ENCODE assay signal across 8 cellular contexts in genomic region chr1:198156745-198157240, GRCh38. TPM values are rescaled to one million over a fixed set of nuclear protein-coding genes. Genes with fewer than 3 reads are reported as not detected.
DNase-seq lines count a peak whose midpoint lies in the region; ATAC-seq and TF ChIP-seq lines count a peak whose summit lies in the region.

NEK7 (plus strand) TSS chr1:198156998; CDS start chr1:198232581, 75,583 bp downstream.

- H3K4me1 Mint-ChIP-seq in activated T-cell treated with anti-CD3 and anti-CD28 coated beads, Interleukin-2, amount 50 U/mL, for 24 hours (ENCODE audit: low read depth) = peaks cover 30% of the 10 kb centered on the region

- H3K4me1 ChIP-seq in HUES6 (ENCODE audit: control insufficient read depth, insufficient read depth, low read length) = peaks cover 19% of the 10 kb centered on the region
- H3K4me1 ChIP-seq in OCI-LY1 (ENCODE audit: insufficient read depth, low read length, severe bottlenecking) = peaks cover 30% of the 10 kb centered on the region
- peaks cover 22% of the 10 kb centered on the region for H3K4me1 ChIP-seq in mononuclear cell (ENCODE audit: insufficient read depth, low read length)

- H3K4me3 ChIP-seq in HUES6 (ENCODE audit: low read depth, low read length) (peak within 1 kb of the TSS; percentile 97), OCI-LY1 (ENCODE audit: low read depth, low read length, poor library complexity, severe bottlenecking) (peak within 1 kb of the TSS; percentile 85), epithelial cell of proximal tubule (ENCODE audit: low read depth, low read length) (peak within 1 kb of the TSS; percentile 84), mononuclear cell (ENCODE audit: low read length) (peak within 1 kb of the TSS; percentile 86)

- peaks cover 24% of the 10 kb centered on the region for H3K79me2 ChIP-seq in OCI-LY1 (ENCODE audit: insufficient read depth, low read length)

- H3K4me2 ChIP-seq in OCI-LY1 (ENCODE audit: low read length) = peak within 1 kb of the TSS; percentile 80

- H4K20me1 ChIP-seq in OCI-LY1 (ENCODE audit: insufficient read depth, low read length) = no peaks in the 10 kb centered on the region

- no peak for TF ChIP-seq CTCF in OCI-LY1 (IDR thresholded peaks at IDR 0.05; ENCODE audit: low read length)
- no peak for TF ChIP-seq CTCF in epithelial cell of proximal tubule (conservative IDR thresholded peaks at IDR 0.05; ENCODE audit: low read depth, low read length)

- H3K27me3 ChIP-seq in HUES6 (ENCODE audit: control insufficient read depth, insufficient read depth, low read length) = no peaks in the 10 kb centered on the region
- no peaks in the 10 kb centered on the region for H3K27me3 ChIP-seq in OCI-LY1 (ENCODE audit: insufficient read depth, low read length)
- no peaks in the 10 kb centered on the region for H3K27me3 ChIP-seq in mononuclear cell (ENCODE audit: insufficient read depth, low read length)

- DNase-seq in DMS 273 (lab: John Stamatoyannopoulos, UW; ENCODE audit: unreplicated experiment) (peak; percentile 93), epithelial cell of proximal tubule (ENCODE audit: low read depth) (no peak)
- DNase-seq in activated T-cell treated with anti-CD3 and anti-CD28 coated beads, Interleukin-2, amount 50 U/mL, for 24 hours = peak; percentile 85
- DNase-seq in stimulated activated naive CD4-positive, alpha-beta T cell treated with Interleukin-2 at 50 U/mL for 16 hours (lab: John Stamatoyannopoulos, UW) = peak; percentile 49

- H3F3A ChIP-seq in OCI-LY1 (ENCODE audit: insufficient read depth, low read length) = no peaks in the 10 kb centered on the region

- peak; percentile 48 for ATAC-seq in GM21515 (IDR thresholded peaks at IDR 0.05; ENCODE audit: unreplicated experiment)

- peaks cover 18% of the 10 kb centered on the region for H3K36me3 Mint-ChIP-seq in activated T-cell treated with anti-CD3 and anti-CD28 coated beads, Interleukin-2, amount 50 U/mL, for 24 hours (ENCODE audit: low read depth)

- no peaks in the 10 kb centered on the region for H3K36me3 ChIP-seq in HUES6 (ENCODE audit: control insufficient read depth, insufficient read depth, low read length)
- no peaks in the 10 kb centered on the region for H3K36me3 ChIP-seq in OCI-LY1 (ENCODE audit: insufficient read depth, low read length)

- peak within 1 kb of the TSS; percentile 84; the same call in 1 of the 2 replicates for H3K27ac ChIP-seq in HUES6 (ENCODE audit: low read depth, low read length)
- H3K27ac ChIP-seq in OCI-LY1 (ENCODE audit: low read depth, low read length, poor library complexity, severe bottlenecking) = peak within 1 kb of the TSS; percentile 62

- H3K9ac ChIP-seq in HUES6 (ENCODE audit: low read length) (peak within 1 kb of the TSS; percentile 63), OCI-LY1 (ENCODE audit: low read length) (peak within 1 kb of the TSS; percentile 83)

- H3K9me3 ChIP-seq in HUES6 (ENCODE audit: control insufficient read depth, insufficient read depth, low read depth, low read length) (no peaks in the 10 kb centered on the region), OCI-LY1 (ENCODE audit: low read length) (no peaks in the 10 kb centered on the region), mononuclear cell (ENCODE audit: low read depth, low read length) (no peaks in the 10 kb centered on the region)

- H3K27me3 Mint-ChIP-seq in activated T-cell treated with anti-CD3 and anti-CD28 coated beads, Interleukin-2, amount 50 U/mL, for 24 hours = no peaks in the 10 kb centered on the region

- H3K27ac Mint-ChIP-seq in activated T-cell treated with anti-CD3 and anti-CD28 coated beads, Interleukin-2, amount 50 U/mL, for 24 hours = peak within 1 kb of the TSS; percentile 98

- no peaks in the 10 kb centered on the region for H3K9me2 ChIP-seq in OCI-LY1 (ENCODE audit: low read depth, low read length)

- H2AFZ ChIP-seq in OCI-LY1 (ENCODE audit: low read length) = peak within 1 kb of the TSS; percentile 25; the same call in 1 of the 2 replicates

- peak within 1 kb of the TSS; percentile 92 for H3K4me3 Mint-ChIP-seq in activated T-cell treated with anti-CD3 and anti-CD28 coated beads, Interleukin-2, amount 50 U/mL, for 24 hours

- H3K9me3 Mint-ChIP-seq in activated T-cell treated with anti-CD3 and anti-CD28 coated beads, Interleukin-2, amount 50 U/mL, for 24 hours = no peaks in the 10 kb centered on the region

RNA-seq across cellular contexts. Expression of gene NEK7, which starts in this region (rescaled TPM):
- total RNA-seq in epithelial cell of proximal tubule (20.5 and 34.5 TPM in 2 replicates), mononuclear cell (29.6 TPM)
